Comparison of ENCODE assay signal across 31 cellular contexts in the genomic region with DNA sequence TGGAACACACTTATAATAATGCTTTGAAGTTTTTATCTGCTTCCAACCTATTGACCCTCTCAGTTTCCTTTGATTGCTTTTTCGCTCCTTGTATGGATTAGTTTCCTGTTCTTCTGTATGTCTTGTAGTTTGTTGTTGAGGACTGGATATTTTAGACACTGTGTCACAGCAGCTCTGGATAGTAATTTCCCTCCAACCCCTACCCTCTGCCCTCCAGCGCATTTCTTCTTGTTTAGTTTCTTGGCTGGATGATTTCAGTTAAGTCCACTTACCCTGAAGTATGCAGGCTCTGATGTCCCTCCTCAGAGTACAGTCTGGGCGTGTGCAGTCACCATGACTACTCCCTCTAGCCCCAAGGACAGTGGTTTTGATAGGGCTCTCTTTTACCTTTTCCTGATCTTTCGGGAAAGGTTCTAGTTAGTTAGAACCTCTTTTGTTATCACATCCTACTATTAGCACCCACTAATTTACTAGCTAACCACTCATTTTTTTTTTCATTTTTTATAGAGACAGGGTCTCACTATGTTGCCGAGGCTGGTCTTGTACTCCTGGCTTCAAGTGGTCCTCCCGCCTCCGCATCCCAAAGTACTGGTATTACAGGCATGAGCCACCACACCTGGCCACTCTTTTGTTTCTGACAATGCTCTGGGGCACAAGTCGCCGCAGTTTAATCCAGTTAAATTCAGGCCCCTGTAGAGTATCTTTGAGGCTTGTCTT. TPM values are rescaled to one million over a fixed set of nuclear protein-coding genes. Genes with fewer than 3 reads are reported as not detected.
"Had no signal": no experiment of that assay in that cellular context is flagged by ENCODE, and none has a peak within 500 bp of the region (broad histone marks: within the 10 kb centered on the region; RNA-seq: fewer than 3 reads in every experiment).

No MANE protein-coding gene starts in this region.

- H3K4me3 Mint-ChIP-seq: activated CD4-positive, alpha-beta memory T cell treated with anti-CD3 and anti-CD28 coated beads for 36 hours; activated CD4-positive, alpha-beta T cell treated with anti-CD3 and anti-CD28 coated beads, Interleukin-2, amount 10 ng/mL, durations not matched to agents 24 days and 14 days; activated naive CD4-positive, alpha-beta T cell treated with anti-CD3 and anti-CD28 coated beads for 36 hours; activated T-helper 1 cell treated with anti-CD3 and anti-CD28 coated beads, Interleukin-12 subunit alpha, Interleukin-12 subunit beta, Interleukin-2, Interleukin-4 antibody, amounts not matched to agents 30 ng/mL and 10 ng/mL and 1 ng/mL, durations not matched to agents 14 hours and 24 hours and 36 hours; naive thymus-derived CD8-positive, alpha-beta T cell; stimulated activated effector memory CD8-positive, alpha-beta T cell treated with anti-CD3 and anti-CD28 coated beads, Interleukin-12 subunit alpha, Interleukin-12 subunit beta, amount 100 ng/mL, for 72 hours; stimulated activated naive CD8-positive, alpha-beta T cell treated with anti-CD3 and anti-CD28 coated beads, Interleukin-15, Interleukin-2, amounts not matched to agents 100 ng/mL and 50 ng/mL, for 24 hours had no signal

- H3K27ac Mint-ChIP-seq: activated CD4-positive, alpha-beta memory T cell treated with anti-CD3 and anti-CD28 coated beads for 36 hours; activated CD4-positive, alpha-beta T cell treated with anti-CD3 and anti-CD28 coated beads, Interleukin-2, amount 10 ng/mL, durations not matched to agents 24 days and 14 days; activated naive CD4-positive, alpha-beta T cell treated with anti-CD3 and anti-CD28 coated beads for 36 hours; activated T-helper 1 cell treated with anti-CD3 and anti-CD28 coated beads, Interleukin-12 subunit alpha, Interleukin-12 subunit beta, Interleukin-2, Interleukin-4 antibody, amounts not matched to agents 30 ng/mL and 10 ng/mL and 1 ng/mL, durations not matched to agents 14 hours and 24 hours and 36 hours; naive thymus-derived CD8-positive, alpha-beta T cell; stimulated activated effector memory CD8-positive, alpha-beta T cell treated with anti-CD3 and anti-CD28 coated beads, Interleukin-12 subunit alpha, Interleukin-12 subunit beta, amount 100 ng/mL, for 72 hours; stimulated activated naive CD8-positive, alpha-beta T cell treated with anti-CD3 and anti-CD28 coated beads, Interleukin-15, Interleukin-2, amounts not matched to agents 100 ng/mL and 50 ng/mL, for 24 hours had no signal

- ATAC-seq: activated CD4-positive, CD25-positive, alpha-beta regulatory T cell treated with anti-CD3 and anti-CD28 coated beads, Interleukin-2, amount 50 U/mL, for 24 hours; gastrocnemius medialis; left lobe of liver; lower lobe of right lung; naive thymus-derived CD8-positive, alpha-beta T cell; sciatic nerve; stimulated activated effector memory CD8-positive, alpha-beta T cell treated with anti-CD3 and anti-CD28 coated beads, Interleukin-12 subunit alpha, Interleukin-12 subunit beta, amount 100 ng/mL, for 72 hours had no signal

- H3K9me3 Mint-ChIP-seq: activated CD4-positive, alpha-beta T cell treated with anti-CD3 and anti-CD28 coated beads, Interleukin-2, amount 10 ng/mL, durations not matched to agents 24 days and 14 days; activated T-helper 1 cell treated with anti-CD3 and anti-CD28 coated beads, Interleukin-12 subunit alpha, Interleukin-12 subunit beta, Interleukin-2, Interleukin-4 antibody, amounts not matched to agents 30 ng/mL and 10 ng/mL and 1 ng/mL, durations not matched to agents 14 hours and 24 hours and 36 hours; stimulated activated effector memory CD8-positive, alpha-beta T cell treated with anti-CD3 and anti-CD28 coated beads, Interleukin-12 subunit alpha, Interleukin-12 subunit beta, amount 100 ng/mL, for 72 hours had no signal

- H3K4me1 ChIP-seq: gastrocnemius medialis, lower lobe of right lung, upper lobe of left lung, vagina had no signal

- H3K27me3 Mint-ChIP-seq: activated CD4-positive, alpha-beta memory T cell treated with anti-CD3 and anti-CD28 coated beads for 36 hours; activated CD4-positive, alpha-beta T cell treated with anti-CD3 and anti-CD28 coated beads, Interleukin-2, amount 10 ng/mL, durations not matched to agents 24 days and 14 days; naive thymus-derived CD8-positive, alpha-beta T cell; stimulated activated naive CD8-positive, alpha-beta T cell treated with anti-CD3 and anti-CD28 coated beads, Interleukin-15, Interleukin-2, amounts not matched to agents 100 ng/mL and 50 ng/mL, for 24 hours had no signal

- DNase-seq: activated CD4-positive, alpha-beta memory T cell treated with anti-CD3 and anti-CD28 coated beads for 36 hours; activated CD4-positive, alpha-beta T cell treated with anti-CD3 and anti-CD28 coated beads, Interleukin-2, amount 10 ng/mL, durations not matched to agents 24 days and 14 days; activated CD8-positive, alpha-beta memory T cell treated with anti-CD3 and anti-CD28 coated beads, Interleukin-2, amount 50 U/mL, for 4 hours; activated effector memory CD4-positive, alpha-beta T cell treated with anti-CD3 and anti-CD28 coated beads, Interleukin-2, amount 50 U/mL, for 16 hours; activated naive CD4-positive, alpha-beta T cell treated with anti-CD3 and anti-CD28 coated beads for 36 hours; activated T-cell treated with anti-CD3 and anti-CD28 coated beads, Interleukin-2, amount 50 U/mL, for 1 hour; effector CD8-positive, alpha-beta T cell; erythroblast; gastrocnemius medialis; glutamatergic neuron; kidney; lower lobe of right lung; mesenchymal stem cell; naive thymus-derived CD8-positive, alpha-beta T cell; posterior cingulate gyrus; stimulated activated CD4-positive, alpha-beta T cell treated with anti-CD3 and anti-CD28 coated beads, Interleukin-4, amount 100 ng/mL, for 24 hours; T-helper 9 cell; WERI-Rb-1 had no signal

- FAIRE-seq: colon, endometrium, kidney, TTC549 had no signal

- H3K27ac ChIP-seq: gastrocnemius medialis, lower lobe of right lung, skin epidermis, thoracic aorta, upper lobe of left lung, vagina, WERI-Rb-1 had no signal

- H3K27me3 ChIP-seq: gastrocnemius medialis, upper lobe of left lung, vagina had no signal

- H3K4me1 Mint-ChIP-seq: activated CD4-positive, alpha-beta T cell treated with anti-CD3 and anti-CD28 coated beads, Interleukin-2, amount 10 ng/mL, durations not matched to agents 24 days and 14 days; stimulated activated effector memory CD8-positive, alpha-beta T cell treated with anti-CD3 and anti-CD28 coated beads, Interleukin-12 subunit alpha, Interleukin-12 subunit beta, amount 100 ng/mL, for 72 hours had no signal

- H3K9me3 ChIP-seq: gastrocnemius medialis, lower lobe of right lung, thoracic aorta, upper lobe of left lung, vagina had no signal

- H3K4me3 ChIP-seq: gastrocnemius medialis, lower lobe of right lung, skin epidermis, thoracic aorta, upper lobe of left lung, vagina had no signal

RNA-seq across cellular contexts. Expression of gene LYG1, which starts 16.3 kb away (rescaled TPM):
- total RNA-seq: vagina had no signal
